ENCODE assay signal across 14 cellular contexts in genomic region chr3:126056681-126057546, GRCh38. TPM values are rescaled to one million over a fixed set of nuclear protein-coding genes. Genes with fewer than 3 reads are reported as not detected.
DNase-seq lines count a peak whose midpoint lies in the region; ATAC-seq and TF ChIP-seq lines count a peak whose summit lies in the region.
"Had no signal": no experiment of that assay in that cellular context is flagged by ENCODE, and none has a peak within 500 bp of the region (broad histone marks: within the 10 kb centered on the region; RNA-seq: fewer than 3 reads in every experiment).

No MANE protein-coding gene starts in this region.

- H3K27me3 ChIP-seq in body of pancreas (no peaks in the 10 kb centered on the region), skeletal muscle tissue (ENCODE audit: control insufficient read depth in 3 of 3, insufficient read depth in 3 of 3, low read length in 3 of 3) (no peaks in the 10 kb centered on the region), WERI-Rb-1 (ENCODE audit: insufficient read depth, low read depth, severe bottlenecking) (no peaks in the 10 kb centered on the region), thyroid gland (no peaks in the 10 kb centered on the region)

- no peak for TF ChIP-seq CTCF in body of pancreas (IDR thresholded peaks at IDR 0.05)
- TF ChIP-seq CTCF in WERI-Rb-1 (IDR thresholded peaks at IDR 0.05; ENCODE audit: low read depth, low read length): no peak
- no peak for TF ChIP-seq CTCF in thyroid gland (IDR thresholded peaks at IDR 0.05)

- DNase-seq in HT-29 (ENCODE audit: low spot score): peak; percentile 81
- DNase-seq in body of pancreas: no peak
- peak; percentile 20 for DNase-seq in kidney tubule cell (ENCODE audit: low spot score)
- no peak for DNase-seq in WERI-Rb-1
- DNase-seq in NCI-H2171 (lab: John Stamatoyannopoulos, UW): no peak
- DNase-seq in thyroid gland: no peak
- DNase-seq: activated CD4-positive, CD25-positive, alpha-beta regulatory T cell treated with anti-CD3 and anti-CD28 coated beads, Interleukin-2, amount 50 U/mL, for 72 hours; activated gamma-delta T cell treated with Interleukin-2 at 50 U/mL for 16 hours; CD8-positive, alpha-beta memory T cell; naive B cell; NCI-H2107; stimulated activated CD4-positive, alpha-beta T cell treated with anti-CD3 and anti-CD28 coated beads, Interleukin-1b, Interleukin-23, amount 100 ng/mL, for 48 hours; stimulated activated naive CD8-positive, alpha-beta T cell treated with anti-CD3 and anti-CD28 coated beads, Interleukin-15, amount 100 ng/mL, for 72 hours had no signal

- H3K4me3 ChIP-seq in body of pancreas (no peak overlapping the region), skeletal muscle tissue (ENCODE audit: low read length in 3 of 3) (peak overlapping the region in 1 of 3 donors; percentile 45), WERI-Rb-1 (ENCODE audit: low read depth, low read length) (no peak overlapping the region), thyroid gland (replicated peaks in 1 of 3) (no peak overlapping the region)

- peak overlapping the region in 2 of 3 donors; percentile 54 to 68 for H3K9ac ChIP-seq in skeletal muscle tissue (ENCODE audit: low read depth in 1 of 3, low read length in 3 of 3)

- H3K36me3 ChIP-seq in body of pancreas (replicated peaks in 1 of 2; ENCODE audit: insufficient read depth in 1 of 2, low read depth in 2 of 2) (no peaks in the 10 kb centered on the region), skeletal muscle tissue (ENCODE audit: control insufficient read depth in 3 of 3, insufficient read depth in 3 of 3, low read length in 3 of 3) (peaks cover 0 to 7% (median 0%) of the 10 kb centered on the region in 3 donors), WERI-Rb-1 (no peaks in the 10 kb centered on the region), thyroid gland (no peaks in the 10 kb centered on the region)

- H3K4me1 ChIP-seq in body of pancreas: no peaks in the 10 kb centered on the region
- H3K4me1 ChIP-seq in skeletal muscle tissue (ENCODE audit: control insufficient read depth in 3 of 3, insufficient read depth in 3 of 3, low read length in 3 of 3): peaks cover 37 to 66% (median 50%) of the 10 kb centered on the region in 3 donors
- no peaks in the 10 kb centered on the region for H3K4me1 ChIP-seq in thyroid gland

- 73 to 82% methylated on average over 4 to 15 of the region's 15 CpGs for WGBS in body of pancreas, 2 donors
- 79% methylated on average over 5 to 13 of the region's 15 CpGs for WGBS in thyroid gland, 2 donors

- ATAC-seq in body of pancreas: peak; percentile 18
- ATAC-seq: stimulated activated naive CD8-positive, alpha-beta T cell treated with anti-CD3 and anti-CD28 coated beads, Interleukin-15, amount 100 ng/mL, for 72 hours had no signal

- H3K27ac ChIP-seq in body of pancreas: no peak overlapping the region
- peak overlapping the region; percentile 67 for H3K27ac ChIP-seq in skeletal muscle tissue (ENCODE audit: low read depth, low read length)
- no peak overlapping the region for H3K27ac ChIP-seq in WERI-Rb-1
- no peak overlapping the region for H3K27ac ChIP-seq in thyroid gland

- intact Hi-C loops in body of pancreas (cut with DNase I): no loop called here
- intact Hi-C loops in thyroid gland (cut with DNase I): no loop called here

- no peaks in the 10 kb centered on the region for H3K9me3 ChIP-seq in body of pancreas
- H3K9me3 ChIP-seq in skeletal muscle tissue (ENCODE audit: control insufficient read depth in 3 of 3, low read length in 3 of 3): no peaks in the 10 kb centered on the region
- no peaks in the 10 kb centered on the region for H3K9me3 ChIP-seq in WERI-Rb-1 (ENCODE audit: severe bottlenecking)
- H3K9me3 ChIP-seq in thyroid gland: no peaks in the 10 kb centered on the region

- TF ChIP-seq POLR2A in body of pancreas (IDR thresholded peaks at IDR 0.05) (no peak), thyroid gland (IDR thresholded peaks at IDR 0.05) (no peak)

RNA-seq across cellular contexts. Expression of gene SLC41A3, which starts 27.0 kb away (rescaled TPM):
- 97.9 and 117 TPM in 2 replicates for total RNA-seq in HT-29 (2014; rRNA removed; shearing (Covaris generic))
- total RNA-seq in body of pancreas (10 to 100 TPM; 27.4 to 41.0 TPM), skeletal muscle tissue (31.3 TPM), thyroid gland (10 to 100 TPM; 56.1 to 72.2 (median 59.7) TPM)

Comparison
In these comparisons a context has a peak if more than half of its experiments do, and no peak if none do; other contexts are left out.
1. DNase-seq: peak in HT-29 (single experiment) and kidney tubule cell (single experiment); none in body of pancreas (0 of 4), WERI-Rb-1 (single experiment), NCI-H2171 (single experiment) and thyroid gland (0 of 2).